In the genomic region with DNA sequence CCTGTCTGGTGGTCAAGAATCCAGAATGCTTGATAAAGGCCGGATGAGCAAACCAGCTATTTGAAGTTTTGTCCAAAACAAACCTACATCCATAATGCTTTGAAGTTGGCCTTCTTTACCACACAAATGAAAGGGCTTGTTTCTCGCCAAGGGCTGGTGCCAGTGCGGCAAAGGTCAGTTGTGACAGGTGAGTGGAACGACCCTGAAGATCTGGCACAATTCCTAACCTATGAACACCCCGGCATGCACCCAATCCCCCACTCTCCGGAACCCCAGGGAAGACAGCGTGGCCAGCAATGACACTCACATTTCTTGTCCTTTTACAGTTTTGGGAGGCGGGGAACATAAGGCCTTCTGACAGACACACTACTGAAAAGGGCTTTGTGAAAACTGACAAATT, we compare ENCODE assay signal across 25 cellular contexts.
DNase-seq lines count a peak whose midpoint lies in the region; ATAC-seq, FAIRE-seq and TF ChIP-seq lines count a peak whose summit lies in the region.
"Had no signal": no experiment of that assay in that cellular context is flagged by ENCODE, and none has a peak within 500 bp of the region (broad histone marks: within the 10 kb centered on the region; RNA-seq: fewer than 3 reads in every experiment).

No MANE protein-coding gene starts in this region.

- peak; percentile 36 for FAIRE-seq in bronchial epithelial cell (lab: Jason Lieb, UNC)
- FAIRE-seq: A549, G401.6 had no signal

- H3K27ac Mint-ChIP-seq in immature natural killer cell, result peak overlapping the region in 5 of 6 donors; percentile 5 to 61 (median 40)
- H3K27ac Mint-ChIP-seq in MCF 10A (ENCODE audit: low read depth, unreplicated experiment), result no peak overlapping the region
- H3K27ac Mint-ChIP-seq: CD8-positive, alpha-beta T cell had no signal

- DNase-seq in right atrium auricular region (ENCODE audit: low spot score) (peak; percentile 32), left ventricle myocardium superior (no peak), bronchial epithelial cell (ENCODE audit: low read depth) (no peak), immature natural killer cell (no peak), ureter (ENCODE audit: low spot score) (peak; percentile 19), NCI-H1417 treated with DMSO at 0.1 percent for 48 hours (lab: John Stamatoyannopoulos, UW) (no peak), MCF 10A (ENCODE audit: unreplicated experiment) (no peak)
- DNase-seq: AML-193; CD8-positive, alpha-beta T cell; KG1; NCI-H1048; NCI-H1417; NCI-H187; NCI-H2081 treated with DMSO at 0.1 percent for 48 hours; NCI-H2171; NCI-H226; NCI-H510A; NCI-H69; RPMI8226; SHP77 treated with DMSO at 0.1 percent for 48 hours had no signal

- no peak overlapping the region for H3K4me3 ChIP-seq in right atrium auricular region
- no peak overlapping the region for H3K4me3 ChIP-seq in bronchial epithelial cell (ENCODE audit: low read depth, low read length)
- H3K4me3 ChIP-seq: A549 had no signal

- no peaks in the 10 kb centered on the region for H3K9me3 ChIP-seq in right atrium auricular region
- H3K9me3 ChIP-seq: A549, Caco-2 had no signal

- intact Hi-C loops in left ventricle myocardium superior (cut with micrococcal nuclease) (no loop called here), MCF 10A (cut with micrococcal nuclease) (no loop called here)

- peaks cover 30 to 63% of the 10 kb centered on the region in 2 donors for H3K4me1 Mint-ChIP-seq in immature natural killer cell
- no peaks in the 10 kb centered on the region for H3K4me1 Mint-ChIP-seq in MCF 10A (ENCODE audit: insufficient read depth, unreplicated experiment)

- H3K9me3 Mint-ChIP-seq in immature natural killer cell (no peaks in the 10 kb centered on the region), MCF 10A (ENCODE audit: unreplicated experiment) (peaks cover 24% of the 10 kb centered on the region)
- H3K9me3 Mint-ChIP-seq: CD8-positive, alpha-beta T cell had no signal

- POLR2A ChIA-PET in MCF 10A (lab: Yijun Ruan, JAX), result no interaction called here

- ATAC-seq in left ventricle myocardium superior (no peak), HG02870 (IDR thresholded peaks at IDR 0.05; ENCODE audit: unreplicated experiment) (no peak)
- ATAC-seq: A549; CD8-positive, alpha-beta T cell had no signal

- H3K4me3 Mint-ChIP-seq in immature natural killer cell, result peak overlapping the region in 1 of 5 donors; percentile 60
- no peak overlapping the region for H3K4me3 Mint-ChIP-seq in MCF 10A (ENCODE audit: unreplicated experiment)
- H3K4me3 Mint-ChIP-seq: CD8-positive, alpha-beta T cell had no signal

- no peaks in the 10 kb centered on the region for H3K36me3 ChIP-seq in right atrium auricular region
- H3K36me3 ChIP-seq in bronchial epithelial cell (ENCODE audit: control insufficient read depth, insufficient read depth, low read length), result no peaks in the 10 kb centered on the region

- no peaks in the 10 kb centered on the region for H3K27me3 ChIP-seq in right atrium auricular region
- no peaks in the 10 kb centered on the region for H3K27me3 ChIP-seq in bronchial epithelial cell (ENCODE audit: control insufficient read depth, insufficient read depth, low read length)

- CTCF ChIA-PET in MCF 10A (lab: Yijun Ruan, JAX), result no interaction called here

- no peak overlapping the region for H3K27ac ChIP-seq in right atrium auricular region
- H3K27ac ChIP-seq: C4-2B had no signal

- H3K27me3 Mint-ChIP-seq in immature natural killer cell (ENCODE audit: low read depth in 3 of 3), result peaks cover 0 to 4% (median 0%) of the 10 kb centered on the region in 3 donors
- no peaks in the 10 kb centered on the region for H3K27me3 Mint-ChIP-seq in MCF 10A (ENCODE audit: insufficient read depth, unreplicated experiment)

- no TSS peak for BruUV-seq in MCF 10A (replicated peaks; lab: Mats Ljungman, UMichigan)

- TF ChIP-seq CTCF in right atrium auricular region (IDR thresholded peaks at IDR 0.05) (no peak), bronchial epithelial cell (IDR thresholded peaks at IDR 0.05; ENCODE audit: insufficient read depth, low read length, severe bottlenecking) (no peak), MCF 10A (IDR thresholded peaks at IDR 0.05; ENCODE audit: unreplicated experiment) (no peak)

- peaks cover 0 to 11% (median 0%) of the 10 kb centered on the region in 3 donors for H3K36me3 Mint-ChIP-seq in immature natural killer cell
- H3K36me3 Mint-ChIP-seq in MCF 10A (ENCODE audit: insufficient read depth, unreplicated experiment), result no peaks in the 10 kb centered on the region

- peaks cover 0 to 13% of the 10 kb centered on the region in 2 donors for H3K4me1 ChIP-seq in right atrium auricular region

Comparison
In these comparisons a context has a peak if more than half of its experiments do, and no peak if none do; other contexts are left out.
1. DNase-seq: peak in right atrium auricular region (single experiment) and ureter (single experiment); none in left ventricle myocardium superior (single experiment), bronchial epithelial cell (single experiment), immature natural killer cell (0 of 3), NCI-H1417 treated with DMSO at 0.1 percent for 48 hours (single experiment) and MCF 10A (single experiment).